Comparison of ENCODE assay signal across 11 cellular contexts in genomic region chr2:184004289-184004944, GRCh38.
DNase-seq lines count a peak whose midpoint lies in the region; ATAC-seq and TF ChIP-seq lines count a peak whose summit lies in the region.
"Had no signal": no experiment of that assay in that cellular context is flagged by ENCODE, and none has a peak within 500 bp of the region (broad histone marks: within the 10 kb centered on the region; RNA-seq: fewer than 3 reads in every experiment).

No MANE protein-coding gene starts in this region.

- no peak overlapping the region for H3K4me3 ChIP-seq in WERI-Rb-1 (ENCODE audit: low read depth, low read length)
- H3K4me3 ChIP-seq: adrenal gland had no signal

- H3K27ac Mint-ChIP-seq in type B pancreatic cell, result no peak overlapping the region

- peaks cover 5% of the 10 kb centered on the region for H3K9me3 Mint-ChIP-seq in type B pancreatic cell

- H3K27me3 ChIP-seq in WERI-Rb-1 (ENCODE audit: insufficient read depth, low read depth, severe bottlenecking), result no peaks in the 10 kb centered on the region
- H3K27me3 ChIP-seq: adrenal gland had no signal

- H3K4me1 Mint-ChIP-seq in type B pancreatic cell (ENCODE audit: unreplicated experiment), result peaks cover 4% of the 10 kb centered on the region

- H3K36me3 Mint-ChIP-seq in type B pancreatic cell, result peaks cover 3% of the 10 kb centered on the region

- H3K36me3 ChIP-seq in WERI-Rb-1, result no peaks in the 10 kb centered on the region
- H3K36me3 ChIP-seq: adrenal gland had no signal

- H3K27me3 Mint-ChIP-seq in type B pancreatic cell, result no peaks in the 10 kb centered on the region

- peak; percentile 79 for ATAC-seq in GM19397 (IDR thresholded peaks at IDR 0.05; ENCODE audit: unreplicated experiment)
- peak; percentile 92 for ATAC-seq in HG03039 (IDR thresholded peaks at IDR 0.05; ENCODE audit: unreplicated experiment)

- DNase-seq in DMS 273 treated with DMSO at 0.1 percent for 48 hours (lab: John Stamatoyannopoulos, UW), result peak; percentile 57
- no peak for DNase-seq in WERI-Rb-1
- no peak for DNase-seq in NCI-H1092 (lab: John Stamatoyannopoulos, UW)
- DNase-seq in type B pancreatic cell (ENCODE audit: extremely low spot score, unreplicated experiment), result no peak
- DNase-seq in NCI-H2227 treated with DMSO at 0.1 percent for 48 hours (lab: John Stamatoyannopoulos, UW), result no peak
- DNase-seq in CD1c-positive myeloid dendritic cell (ENCODE audit: extremely low spot score), result no peak
- DNase-seq: adrenal gland, NCI-H146, retina had no signal

- no peaks in the 10 kb centered on the region for H3K9me3 ChIP-seq in WERI-Rb-1 (ENCODE audit: severe bottlenecking)
- H3K9me3 ChIP-seq: adrenal gland had no signal

- H3K4me3 Mint-ChIP-seq in type B pancreatic cell, result no peak overlapping the region

- H3K27ac ChIP-seq in WERI-Rb-1, result peak overlapping the region; percentile 74
- H3K27ac ChIP-seq: adrenal gland had no signal

- no peak for TF ChIP-seq CTCF in WERI-Rb-1 (IDR thresholded peaks at IDR 0.05; ENCODE audit: low read depth, low read length)
- TF ChIP-seq CTCF in type B pancreatic cell (conservative IDR thresholded peaks at IDR 0.05), result no peak
